Comparison of ENCODE assay signal across 7 cellular contexts in the genomic region with DNA sequence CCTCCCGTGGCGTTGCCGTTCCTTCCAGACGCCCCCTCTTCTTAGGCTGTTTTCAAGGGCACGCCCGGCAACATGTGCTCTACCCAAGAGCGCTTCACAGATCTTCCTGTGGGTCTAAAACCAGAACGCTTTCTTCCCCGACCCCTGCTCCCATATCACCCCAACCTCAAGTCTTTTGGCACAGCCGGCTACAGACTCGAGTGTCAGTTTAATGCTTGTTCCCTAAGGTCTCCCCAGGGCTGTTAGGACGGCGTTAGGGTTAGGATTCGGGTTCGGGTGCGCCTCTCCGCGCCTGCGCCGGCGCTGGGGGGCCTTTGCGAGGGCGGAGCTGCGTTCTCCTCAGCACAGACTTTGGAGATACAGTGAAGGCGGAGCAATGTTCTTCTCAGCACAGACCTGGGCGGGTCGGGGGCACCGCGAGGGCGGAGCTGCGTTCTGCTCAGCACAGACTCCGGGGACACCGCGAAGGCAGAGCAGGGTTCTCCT.
DNase-seq lines count a peak whose midpoint lies in the region; ATAC-seq and TF ChIP-seq lines count a peak whose summit lies in the region.
"Not testable (repeated sequence)": the region's sequence is repeated elsewhere in the genome, so short reads cannot be mapped to it uniquely, and the experiment has no call there.

No MANE protein-coding gene starts in this region.

- H3K4ac ChIP-seq in mesendoderm (ENCODE audit: low read depth, low read length), result not testable (repeated sequence)

- not testable (repeated sequence) for H3K18ac ChIP-seq in mesendoderm (ENCODE audit: low read length)

- POLR2A ChIA-PET in activated naive CD8-positive, alpha-beta T cell treated with anti-CD3 and anti-CD28 coated beads, Interleukin-2, amount 10 ng/mL, durations not matched to agents 7 days and 5 days (lab: Charles Lee), result not testable (repeated sequence)

- H3K27ac ChIP-seq in MM.1S (ENCODE audit: low read length); mesendoderm (ENCODE audit: low read depth, low read length): not testable (repeated sequence)

- not testable (repeated sequence) for H2BK120ac ChIP-seq in mesendoderm (ENCODE audit: low read depth, low read length)

- not testable (repeated sequence) for H2BK5ac ChIP-seq in mesendoderm (ENCODE audit: low read length)

- H3K4me1 Mint-ChIP-seq in T-helper 1 cell treated with Interleukin-12 subunit alpha and Interleukin-12 subunit beta and Interleukin-4 antibody, amounts not matched to agents 30 μg/mL and 1 μg/mL, for 36 hours (ENCODE audit: low read depth); activated naive CD8-positive, alpha-beta T cell treated with anti-CD3 and anti-CD28 coated beads, Interleukin-2, amount 10 ng/mL, durations not matched to agents 7 days and 5 days: not testable (repeated sequence)

- H3K27ac Mint-ChIP-seq in T-helper 1 cell treated with Interleukin-12 subunit alpha and Interleukin-12 subunit beta and Interleukin-4 antibody, amounts not matched to agents 30 μg/mL and 1 μg/mL, for 36 hours; activated naive CD8-positive, alpha-beta T cell treated with anti-CD3 and anti-CD28 coated beads, Interleukin-2, amount 10 ng/mL, durations not matched to agents 7 days and 5 days: not testable (repeated sequence)

- peak; percentile 55 for ATAC-seq in GM18508 (IDR thresholded peaks at IDR 0.05; ENCODE audit: insufficient read depth, unreplicated experiment)
- peak; percentile 82 for ATAC-seq in activated naive CD8-positive, alpha-beta T cell treated with anti-CD3 and anti-CD28 coated beads, Interleukin-2, amount 10 ng/mL, durations not matched to agents 7 days and 5 days (ENCODE audit: low read depth)

- H3K4me2 ChIP-seq in MM.1S (ENCODE audit: low read depth, low read length) (peak overlapping the region; percentile 74), mesendoderm (ENCODE audit: low read length) (peak overlapping the region; percentile 44)

- WGBS in mesendoderm (ENCODE audit: extremely low coverage, insufficient coverage, low lambda C conversion rate), result no CpG with 5 or more reads among the region's 34 CpGs

- not testable (repeated sequence) for H4K8ac ChIP-seq in mesendoderm (ENCODE audit: low read depth, low read length)

- H3F3A ChIP-seq in MM.1S (ENCODE audit: insufficient read depth, low read length), result not testable (repeated sequence)

- not testable (repeated sequence) for TF ChIP-seq CTCF in MM.1S (IDR thresholded peaks at IDR 0.05; ENCODE audit: low read length); fibroblast of pulmonary artery (IDR thresholded peaks at IDR 0.05; ENCODE audit: low read length, missing control alignments)

- not testable (repeated sequence) for H3K9me3 Mint-ChIP-seq in T-helper 1 cell treated with Interleukin-12 subunit alpha and Interleukin-12 subunit beta and Interleukin-4 antibody, amounts not matched to agents 30 μg/mL and 1 μg/mL, for 36 hours; activated naive CD8-positive, alpha-beta T cell treated with anti-CD3 and anti-CD28 coated beads, Interleukin-2, amount 10 ng/mL, durations not matched to agents 7 days and 5 days

- not testable (repeated sequence) for H3K36me3 ChIP-seq in MM.1S (replicated peaks; ENCODE audit: insufficient read depth, low read length); mesendoderm (ENCODE audit: control insufficient read depth, insufficient read depth, low read length)

- not testable (repeated sequence) for H3K23ac ChIP-seq in mesendoderm (ENCODE audit: low read length)

- H3K9ac ChIP-seq in MM.1S (ENCODE audit: low read length) (peak overlapping the region; percentile 66), mesendoderm (ENCODE audit: low read length) (peak overlapping the region; percentile 57)

- H3K9me3 ChIP-seq in MM.1S (replicated peaks; ENCODE audit: insufficient read depth, low read length), result not testable (repeated sequence)

- H3K4me3 Mint-ChIP-seq in T-helper 1 cell treated with Interleukin-12 subunit alpha and Interleukin-12 subunit beta and Interleukin-4 antibody, amounts not matched to agents 30 μg/mL and 1 μg/mL, for 36 hours, result peak overlapping the region; percentile 44
- peak overlapping the region; percentile 74 for H3K4me3 Mint-ChIP-seq in activated naive CD8-positive, alpha-beta T cell treated with anti-CD3 and anti-CD28 coated beads, Interleukin-2, amount 10 ng/mL, durations not matched to agents 7 days and 5 days

- H4K20me1 ChIP-seq in MM.1S (ENCODE audit: insufficient read depth, low read length), result not testable (repeated sequence)

- H3K4me3 ChIP-seq in MM.1S (ENCODE audit: low read length) (peak overlapping the region; percentile 76), fibroblast of pulmonary artery (replicated peaks; ENCODE audit: low read depth, low read length) (peak overlapping the region; percentile 56), mesendoderm (ENCODE audit: low read length) (peak overlapping the region; percentile 29)

- peak overlapping the region; percentile 82 for H3K56ac ChIP-seq in mesendoderm (ENCODE audit: low read length)

- not testable (repeated sequence) for H4K5ac ChIP-seq in mesendoderm (ENCODE audit: low read length)

- not testable (repeated sequence) for H3K4me1 ChIP-seq in MM.1S (ENCODE audit: low read length); mesendoderm (ENCODE audit: control insufficient read depth, low read depth, low read length)

- peak overlapping the region; percentile 97 for H2AFZ ChIP-seq in MM.1S (ENCODE audit: low read length)

- not testable (repeated sequence) for H2BK15ac ChIP-seq in mesendoderm (replicated peaks; ENCODE audit: low read depth)

- DNase-seq in MM.1S (peak; percentile 83), fibroblast of pulmonary artery (ENCODE audit: low read depth) (peak; percentile 30), mesendoderm (peak; percentile 66)
- peak; percentile 58 for DNase-seq in activated naive CD8-positive, alpha-beta T cell treated with anti-CD3 and anti-CD28 coated beads, Interleukin-2, amount 10 ng/mL, durations not matched to agents 7 days and 5 days
- peak in 3 of 4 experiments; percentile 1 to 32 (median 31) for DNase-seq in stimulated activated CD4-positive, alpha-beta T cell treated with anti-CD3 and anti-CD28 coated beads, Interleukin-1b, Interleukin-23, amount 100 ng/mL, for 24 hours (ENCODE audit: low read depth in 4 of 4, low spot score in 1 of 4)

- H3K27me3 ChIP-seq in MM.1S (replicated peaks; ENCODE audit: insufficient read depth, low read length); mesendoderm (ENCODE audit: insufficient read depth, low read length, poor library complexity): not testable (repeated sequence)

- H2AK5ac ChIP-seq in mesendoderm (ENCODE audit: low read length), result not testable (repeated sequence)

- not testable (repeated sequence) for H3K79me1 ChIP-seq in mesendoderm (ENCODE audit: low read length)

- H3K27me3 Mint-ChIP-seq in T-helper 1 cell treated with Interleukin-12 subunit alpha and Interleukin-12 subunit beta and Interleukin-4 antibody, amounts not matched to agents 30 μg/mL and 1 μg/mL, for 36 hours (ENCODE audit: low read depth), result peaks cover 12% of the 10 kb centered on the region
- H3K27me3 Mint-ChIP-seq in activated naive CD8-positive, alpha-beta T cell treated with anti-CD3 and anti-CD28 coated beads, Interleukin-2, amount 10 ng/mL, durations not matched to agents 7 days and 5 days, result peaks cover 19% of the 10 kb centered on the region

- H3K79me2 ChIP-seq in MM.1S (ENCODE audit: low read length); mesendoderm (ENCODE audit: control insufficient read depth, insufficient read depth, low read length): not testable (repeated sequence)

- H3K36me3 Mint-ChIP-seq in T-helper 1 cell treated with Interleukin-12 subunit alpha and Interleukin-12 subunit beta and Interleukin-4 antibody, amounts not matched to agents 30 μg/mL and 1 μg/mL, for 36 hours (ENCODE audit: low read depth); activated naive CD8-positive, alpha-beta T cell treated with anti-CD3 and anti-CD28 coated beads, Interleukin-2, amount 10 ng/mL, durations not matched to agents 7 days and 5 days: not testable (repeated sequence)

- H3K9me2 ChIP-seq in MM.1S (replicated peaks; ENCODE audit: insufficient read depth, low read length), result not testable (repeated sequence)

Comparison
In these comparisons a context has a peak if more than half of its experiments do, and no peak if none do; other contexts are left out.
1. DNase-seq: peak in every context shown above with its lines; median percentile 83 in MM.1S; 66 in mesendoderm; 58 in activated naive CD8-positive, alpha-beta T cell treated with anti-CD3 and anti-CD28 coated beads, Interleukin-2, amount 10 ng/mL, durations not matched to agents 7 days and 5 days; 31 in stimulated activated CD4-positive, alpha-beta T cell treated with anti-CD3 and anti-CD28 coated beads, Interleukin-1b, Interleukin-23, amount 100 ng/mL, for 24 hours; 30 in fibroblast of pulmonary artery.